ENCODE assay signal across 8 cellular contexts in genomic region chr11:34926101-34926830, GRCh38. TPM values are rescaled to one million over a fixed set of nuclear protein-coding genes. Genes with fewer than 3 reads are reported as not detected.
DNase-seq lines count a peak whose midpoint lies in the region; ATAC-seq and TF ChIP-seq lines count a peak whose summit lies in the region.

No MANE protein-coding gene starts in this region.

- CTCF ChIA-PET in HEK293T (lab: Yijun Ruan, JAX), result interaction anchor here (0.5 to 1.4 kb wide), 6 partner anchors 10 to 478 kb away, joined by 3 to 10 read pairs (median 3); partner anchors contain the start of genes APIP and PDHX

- no peak overlapping the region for H3K9ac ChIP-seq in liver (ENCODE audit: low read depth in 1 of 2, low read length in 2 of 2)

- H3K36me3 ChIP-seq in liver (ENCODE audit: control insufficient read depth in 4 of 4, insufficient read depth in 3 of 4, low read depth in 1 of 4, low read length in 3 of 4), result no peaks in the 10 kb centered on the region

- ATAC-seq in HG02678 (IDR thresholded peaks at IDR 0.05; ENCODE audit: unreplicated experiment) (no peak), GM19467 (IDR thresholded peaks at IDR 0.05; ENCODE audit: unreplicated experiment) (no peak)

- DNase-seq in DMS153 (lab: John Stamatoyannopoulos, UW) (peak; percentile 2), HEK293T (ENCODE audit: extremely low spot score) (peak; percentile 13), NOMO-1 treated with dmso at 0.1 percent for 144 hours (lab: John Stamatoyannopoulos, UW; ENCODE audit: unreplicated experiment) (peak; percentile 28), mesenteric fat pad (ENCODE audit: low spot score) (no peak)
- DNase-seq in central memory CD4-positive, alpha-beta T cell, result peak; percentile 48

- no peaks in the 10 kb centered on the region for H3K9me3 ChIP-seq in liver (ENCODE audit: control insufficient read depth in 4 of 4, low read length in 3 of 4)

- H3K27ac ChIP-seq in liver (ENCODE audit: low read depth in 1 of 2, low read length in 2 of 2), result no peak overlapping the region

- H3K27me3 ChIP-seq in liver (ENCODE audit: control insufficient read depth in 4 of 4, insufficient read depth in 4 of 4, low read length in 3 of 4), result no peaks in the 10 kb centered on the region

- H3K4me3 ChIP-seq in liver (ENCODE audit: low read depth in 1 of 3, low read length in 3 of 3), result no peak overlapping the region

- 3% methylated on average over 2 of the region's 2 CpGs for WGBS in liver

- peaks cover 6 to 25% (median 15%) of the 10 kb centered on the region in 4 donors for H3K4me1 ChIP-seq in liver (ENCODE audit: control insufficient read depth in 4 of 4, insufficient read depth in 4 of 4, low read length in 3 of 4)

- POLR2A ChIA-PET in HEK293T (lab: Yijun Ruan, JAX), result no interaction called here

- peak; percentile 96 for TF ChIP-seq RAD21 in liver (IDR thresholded peaks at IDR 0.05)

- TF ChIP-seq CTCF in liver (IDR thresholded peaks at IDR 0.05; ENCODE audit: low read depth, low read length, missing input control), result peak; percentile 80

TF ChIP-seq in HEK293T, 16 proteins besides CTCF, POLR2A, EP300 and RAD21:
- 0 out of 2 replicates have a peak, but pooled peaks have one; percentile 6 for TF ChIP-seq PKNOX1 (IDR thresholded peaks at IDR 0.05)
- TF ChIP-seq ZNF384 (IDR thresholded peaks at IDR 0.05), result no peak

TF ChIP-seq in liver, 16 proteins besides CTCF, POLR2A, EP300 and RAD21:
- no peak for TF ChIP-seq FOXA2 (IDR thresholded peaks at IDR 0.05)
- peak; percentile 16 for TF ChIP-seq YY1 (IDR thresholded peaks at IDR 0.05)
- no peak for TF ChIP-seq ATF3 (IDR thresholded peaks at IDR 0.05)
- TF ChIP-seq GABPA (IDR thresholded peaks at IDR 0.05 in 1 of 2, conservative IDR thresholded peaks at IDR 0.05 in 1 of 2), result no peak
- TF ChIP-seq MAX (IDR thresholded peaks at IDR 0.05), result no peak
- no peak for TF ChIP-seq HNF4G (IDR thresholded peaks at IDR 0.05)
TF ChIP-seq in liver: peak in this region for 1.

RNA-seq across cellular contexts. Expression of gene PDHX, which starts 9.8 kb away (rescaled TPM):
- total RNA-seq in liver (10 to 100 TPM; 14.9 to 35.2 TPM), mesenteric fat pad (57.9 TPM)
- polyA plus RNA-seq in liver, result 10 to 100 TPM; 22.6 to 25.5 TPM

RNA-seq across cellular contexts. Expression of gene APIP, which starts 10.1 kb away (rescaled TPM):
- 10 to 100 TPM; 13.4 to 16.9 TPM for total RNA-seq in liver
- polyA plus RNA-seq in liver, result 10 to 100 TPM; 16.1 to 26.3 TPM
- 56.4 TPM for total RNA-seq in mesenteric fat pad
